Comparison of ENCODE assay signal across 1 cellular context in the genomic region with DNA sequence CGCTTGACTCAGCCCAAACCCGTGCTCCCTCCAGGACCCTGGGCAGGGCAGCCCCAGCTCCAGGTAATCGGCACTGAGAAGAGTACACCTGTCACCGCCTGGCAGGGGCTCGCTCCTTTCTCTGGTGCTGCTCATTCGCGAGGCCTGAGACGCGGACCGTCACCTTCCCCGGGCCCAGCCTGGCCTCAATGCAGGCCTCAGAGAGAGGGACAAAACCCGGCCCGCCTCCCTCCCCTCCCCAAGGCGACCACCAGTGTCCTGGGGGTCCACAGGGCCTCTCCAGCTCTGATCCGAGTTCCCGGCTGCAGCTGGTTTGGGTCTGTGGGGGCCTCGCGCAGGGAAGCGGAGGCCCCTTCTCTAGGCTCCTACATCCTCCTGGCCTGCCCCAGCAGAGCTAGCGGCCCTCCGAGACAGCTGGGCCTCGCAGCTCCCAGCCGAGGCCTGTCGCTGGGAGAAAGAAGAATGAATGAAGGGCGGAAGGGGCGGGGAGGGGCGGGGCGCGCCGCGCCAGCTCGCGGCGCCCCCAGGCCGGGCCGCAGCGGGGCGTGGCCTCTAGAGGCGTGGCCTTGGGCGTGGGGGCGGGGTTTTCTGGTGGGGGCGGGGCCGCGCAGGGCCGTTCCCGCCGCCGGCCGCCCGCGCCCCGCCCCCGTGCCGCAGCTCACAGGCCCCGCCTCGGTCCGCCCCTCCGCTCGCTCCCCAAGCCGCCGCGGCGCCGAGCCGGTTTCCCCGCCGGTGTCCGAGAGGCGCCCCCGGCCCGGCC.
TF ChIP-seq lines count a peak whose summit lies in the region.

LIMK1 (plus strand) TSS at position 688 of the 760 bp plus-strand sequence. CDS start 187 bp downstream, outside the sequence.

TF ChIP-seq in K562, 482 proteins besides CTCF, POLR2A, EP300 and RAD21 (continued from another document and continues in another):
- TF ChIP-seq, protein P1, sequence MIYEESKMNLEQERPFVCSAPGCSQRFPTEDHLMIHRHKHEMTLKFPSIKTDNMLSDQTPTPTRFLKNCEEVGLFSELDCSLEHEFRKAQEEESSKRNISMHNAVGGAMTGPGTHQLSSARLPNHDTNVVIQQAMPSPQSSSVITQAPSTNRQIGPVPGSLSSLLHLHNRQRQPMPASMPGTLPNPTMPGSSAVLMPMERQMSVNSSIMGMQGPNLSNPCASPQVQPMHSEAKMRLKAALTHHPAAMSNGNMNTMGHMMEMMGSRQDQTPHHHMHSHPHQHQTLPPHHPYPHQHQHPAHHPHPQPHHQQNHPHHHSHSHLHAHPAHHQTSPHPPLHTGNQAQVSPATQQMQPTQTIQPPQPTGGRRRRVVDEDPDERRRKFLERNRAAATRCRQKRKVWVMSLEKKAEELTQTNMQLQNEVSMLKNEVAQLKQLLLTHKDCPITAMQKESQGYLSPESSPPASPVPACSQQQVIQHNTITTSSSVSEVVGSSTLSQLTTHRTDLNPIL (CRISPR knock-in tag; IDR thresholded peaks at IDR 0.05): no peak
- TF ChIP-seq POLR2AphosphoS5 (IDR thresholded peaks at IDR 0.05; ENCODE audit: control insufficient read depth, insufficient read depth, low read depth, low read length): peak; percentile 63; the same call in 1 of the 2 replicates
- TF ChIP-seq, protein P2, sequence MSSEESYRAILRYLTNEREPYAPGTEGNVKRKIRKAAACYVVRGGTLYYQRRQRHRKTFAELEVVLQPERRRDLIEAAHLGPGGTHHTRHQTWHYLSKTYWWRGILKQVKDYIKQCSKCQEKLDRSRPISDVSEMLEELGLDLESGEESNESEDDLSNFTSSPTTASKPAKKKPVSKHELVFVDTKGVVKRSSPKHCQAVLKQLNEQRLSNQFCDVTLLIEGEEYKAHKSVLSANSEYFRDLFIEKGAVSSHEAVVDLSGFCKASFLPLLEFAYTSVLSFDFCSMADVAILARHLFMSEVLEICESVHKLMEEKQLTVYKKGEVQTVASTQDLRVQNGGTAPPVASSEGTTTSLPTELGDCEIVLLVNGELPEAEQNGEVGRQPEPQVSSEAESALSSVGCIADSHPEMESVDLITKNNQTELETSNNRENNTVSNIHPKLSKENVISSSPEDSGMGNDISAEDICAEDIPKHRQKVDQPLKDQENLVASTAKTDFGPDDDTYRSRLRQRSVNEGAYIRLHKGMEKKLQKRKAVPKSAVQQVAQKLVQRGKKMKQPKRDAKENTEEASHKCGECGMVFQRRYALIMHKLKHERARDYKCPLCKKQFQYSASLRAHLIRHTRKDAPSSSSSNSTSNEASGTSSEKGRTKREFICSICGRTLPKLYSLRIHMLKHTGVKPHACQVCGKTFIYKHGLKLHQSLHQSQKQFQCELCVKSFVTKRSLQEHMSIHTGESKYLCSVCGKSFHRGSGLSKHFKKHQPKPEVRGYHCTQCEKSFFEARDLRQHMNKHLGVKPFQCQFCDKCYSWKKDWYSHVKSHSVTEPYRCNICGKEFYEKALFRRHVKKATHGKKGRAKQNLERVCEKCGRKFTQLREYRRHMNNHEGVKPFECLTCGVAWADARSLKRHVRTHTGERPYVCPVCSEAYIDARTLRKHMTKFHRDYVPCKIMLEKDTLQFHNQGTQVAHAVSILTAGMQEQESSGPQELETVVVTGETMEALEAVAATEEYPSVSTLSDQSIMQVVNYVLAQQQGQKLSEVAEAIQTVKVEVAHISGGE (CRISPR knock-in tag; IDR thresholded peaks at IDR 0.05): peak in 2 of 3 experiments; percentile 44 to 89; a peak in 3 of 6 replicates
- 0 out of 2 replicates have a peak, but pooled peaks have one; percentile 32 for TF ChIP-seq THAP12 (CRISPR knock-in tag; IDR thresholded peaks at IDR 0.05)
- no peak for TF ChIP-seq NR1H2 (CRISPR knock-in tag; IDR thresholded peaks at IDR 0.05)
- TF ChIP-seq ZNF3 (CRISPR knock-in tag; IDR thresholded peaks at IDR 0.05): no peak
- TF ChIP-seq CREB3L1 (IDR thresholded peaks at IDR 0.05; ENCODE audit: borderline replicate concordance, low read depth): no peak
- TF ChIP-seq CBX1 (IDR thresholded peaks at IDR 0.05; ENCODE audit: low read depth): peak; percentile 25; the same call in 1 of the 2 replicates
- TF ChIP-seq, protein P3, sequence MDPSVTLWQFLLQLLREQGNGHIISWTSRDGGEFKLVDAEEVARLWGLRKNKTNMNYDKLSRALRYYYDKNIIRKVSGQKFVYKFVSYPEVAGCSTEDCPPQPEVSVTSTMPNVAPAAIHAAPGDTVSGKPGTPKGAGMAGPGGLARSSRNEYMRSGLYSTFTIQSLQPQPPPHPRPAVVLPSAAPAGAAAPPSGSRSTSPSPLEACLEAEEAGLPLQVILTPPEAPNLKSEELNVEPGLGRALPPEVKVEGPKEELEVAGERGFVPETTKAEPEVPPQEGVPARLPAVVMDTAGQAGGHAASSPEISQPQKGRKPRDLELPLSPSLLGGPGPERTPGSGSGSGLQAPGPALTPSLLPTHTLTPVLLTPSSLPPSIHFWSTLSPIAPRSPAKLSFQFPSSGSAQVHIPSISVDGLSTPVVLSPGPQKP (CRISPR knock-in tag; IDR thresholded peaks at IDR 0.05): no peak
- no peak for TF ChIP-seq LARP7 (IDR thresholded peaks at IDR 0.05)
- no peak for TF ChIP-seq DNMT1 (IDR thresholded peaks at IDR 0.05)
- no peak for TF ChIP-seq SMAD4 (CRISPR knock-in tag; conservative IDR thresholded peaks at IDR 0.05)
- no peak for TF ChIP-seq VEZF1 (CRISPR knock-in tag; IDR thresholded peaks at IDR 0.05)
- TF ChIP-seq ESRRA (IDR thresholded peaks at IDR 0.05; ENCODE audit: borderline replicate concordance, low read depth): no peak
- TF ChIP-seq, protein P4, sequence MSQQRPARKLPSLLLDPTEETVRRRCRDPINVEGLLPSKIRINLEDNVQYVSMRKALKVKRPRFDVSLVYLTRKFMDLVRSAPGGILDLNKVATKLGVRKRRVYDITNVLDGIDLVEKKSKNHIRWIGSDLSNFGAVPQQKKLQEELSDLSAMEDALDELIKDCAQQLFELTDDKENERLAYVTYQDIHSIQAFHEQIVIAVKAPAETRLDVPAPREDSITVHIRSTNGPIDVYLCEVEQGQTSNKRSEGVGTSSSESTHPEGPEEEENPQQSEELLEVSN (IDR thresholded peaks at IDR 0.05; ENCODE audit: borderline replicate concordance in 1 of 2, extremely low read depth in 1 of 2, insufficient read depth in 1 of 2, insufficient read length in 1 of 2, low read depth in 1 of 2, low read length in 1 of 2, poor library complexity in 1 of 2, severe bottlenecking in 1 of 2): peak in 1 of 2 experiments; percentile 59
- TF ChIP-seq NR2C1 (IDR thresholded peaks at IDR 0.05): no peak
- TF ChIP-seq NR2C1 (tag; IDR thresholded peaks at IDR 0.05): no peak
- TF ChIP-seq, protein P5, sequence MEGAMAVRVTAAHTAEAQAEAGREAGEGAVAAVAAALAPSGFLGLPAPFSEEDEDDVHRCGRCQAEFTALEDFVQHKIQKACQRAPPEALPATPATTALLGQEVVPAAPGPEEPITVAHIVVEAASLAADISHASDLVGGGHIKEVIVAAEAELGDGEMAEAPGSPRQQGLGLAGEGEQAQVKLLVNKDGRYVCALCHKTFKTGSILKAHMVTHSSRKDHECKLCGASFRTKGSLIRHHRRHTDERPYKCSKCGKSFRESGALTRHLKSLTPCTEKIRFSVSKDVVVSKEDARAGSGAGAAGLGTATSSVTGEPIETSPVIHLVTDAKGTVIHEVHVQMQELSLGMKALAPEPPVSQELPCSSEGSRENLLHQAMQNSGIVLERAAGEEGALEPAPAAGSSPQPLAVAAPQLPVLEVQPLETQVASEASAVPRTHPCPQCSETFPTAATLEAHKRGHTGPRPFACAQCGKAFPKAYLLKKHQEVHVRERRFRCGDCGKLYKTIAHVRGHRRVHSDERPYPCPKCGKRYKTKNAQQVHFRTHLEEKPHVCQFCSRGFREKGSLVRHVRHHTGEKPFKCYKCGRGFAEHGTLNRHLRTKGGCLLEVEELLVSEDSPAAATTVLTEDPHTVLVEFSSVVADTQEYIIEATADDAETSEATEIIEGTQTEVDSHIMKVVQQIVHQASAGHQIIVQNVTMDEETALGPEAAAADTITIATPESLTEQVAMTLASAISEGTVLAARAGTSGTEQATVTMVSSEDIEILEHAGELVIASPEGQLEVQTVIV (CRISPR knock-in tag; IDR thresholded peaks at IDR 0.05; ENCODE audit: borderline replicate concordance): no peak
- no peak for TF ChIP-seq KLF1 (tag; IDR thresholded peaks at IDR 0.05)
- TF ChIP-seq GTF2F1 (IDR thresholded peaks at IDR 0.05; ENCODE audit: low read depth, low read length): no peak
- TF ChIP-seq CC2D1A (IDR thresholded peaks at IDR 0.05): no peak
- TF ChIP-seq GABPB2 (CRISPR knock-in tag; conservative IDR thresholded peaks at IDR 0.05): no peak
- no peak; a peak in 1 of 4 replicates for TF ChIP-seq HDAC1 (IDR thresholded peaks at IDR 0.05)
- TF ChIP-seq RCOR1 (IDR thresholded peaks at IDR 0.05; ENCODE audit: borderline replicate concordance in 1 of 2, low read depth in 2 of 2, low read length in 2 of 2): peak in 1 of 2 experiments; percentile 7; a peak in 1 of 4 replicates
- no peak for TF ChIP-seq ERF (CRISPR knock-in tag; IDR thresholded peaks at IDR 0.05)
- no peak for TF ChIP-seq NFXL1 (CRISPR knock-in tag; IDR thresholded peaks at IDR 0.05)
- TF ChIP-seq CTBP1 (IDR thresholded peaks at IDR 0.05; ENCODE audit: borderline replicate concordance): no peak
- no peak for TF ChIP-seq SP1 (CRISPR knock-in tag; IDR thresholded peaks at IDR 0.05)
- no peak for TF ChIP-seq ZNF121 (CRISPR knock-in tag; conservative IDR thresholded peaks at IDR 0.05)
- TF ChIP-seq, protein P6, sequence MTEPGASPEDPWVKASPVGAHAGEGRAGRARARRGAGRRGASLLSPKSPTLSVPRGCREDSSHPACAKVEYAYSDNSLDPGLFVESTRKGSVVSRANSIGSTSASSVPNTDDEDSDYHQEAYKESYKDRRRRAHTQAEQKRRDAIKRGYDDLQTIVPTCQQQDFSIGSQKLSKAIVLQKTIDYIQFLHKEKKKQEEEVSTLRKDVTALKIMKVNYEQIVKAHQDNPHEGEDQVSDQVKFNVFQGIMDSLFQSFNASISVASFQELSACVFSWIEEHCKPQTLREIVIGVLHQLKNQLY (CRISPR knock-in tag; conservative IDR thresholded peaks at IDR 0.05): no peak
- no peak for TF ChIP-seq ATF2 (CRISPR knock-in tag; IDR thresholded peaks at IDR 0.05)
- TF ChIP-seq ZNF431 (CRISPR knock-in tag; IDR thresholded peaks at IDR 0.05): no peak
- TF ChIP-seq HLTF (IDR thresholded peaks at IDR 0.05): no peak
- peak; percentile 72 for TF ChIP-seq RBFOX2 (IDR thresholded peaks at IDR 0.05; ENCODE audit: low read depth, low read length)
- TF ChIP-seq ELF4 (CRISPR knock-in tag; IDR thresholded peaks at IDR 0.05): no peak
- peak; percentile 73 for TF ChIP-seq MEIS2 (IDR thresholded peaks at IDR 0.05; ENCODE audit: partially characterized antibody)
- no peak for TF ChIP-seq MCM7 (IDR thresholded peaks at IDR 0.05)
- no peak for TF ChIP-seq MAFK (IDR thresholded peaks at IDR 0.05; ENCODE audit: low read length)
- TF ChIP-seq PHF8 (IDR thresholded peaks at IDR 0.05; ENCODE audit: borderline replicate concordance, low read length): peak; percentile 60; the same call in 1 of the 2 replicates
- peak; percentile 72 for TF ChIP-seq FIP1L1 (IDR thresholded peaks at IDR 0.05; ENCODE audit: low read depth, low read length, poor library complexity, severe bottlenecking)
- TF ChIP-seq, protein P7, sequence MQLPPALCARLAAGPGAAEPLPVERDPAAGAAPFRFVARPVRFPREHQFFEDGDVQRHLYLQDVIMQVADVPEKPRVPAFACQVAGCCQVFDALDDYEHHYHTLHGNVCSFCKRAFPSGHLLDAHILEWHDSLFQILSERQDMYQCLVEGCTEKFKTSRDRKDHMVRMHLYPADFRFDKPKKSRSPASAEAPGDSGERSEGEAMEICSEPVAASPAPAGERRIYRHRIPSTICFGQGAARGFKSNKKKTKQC (CRISPR knock-in tag; IDR thresholded peaks at IDR 0.05): no peak
